Comparison of ENCODE assay signal across 1 cellular context in the genomic region with DNA sequence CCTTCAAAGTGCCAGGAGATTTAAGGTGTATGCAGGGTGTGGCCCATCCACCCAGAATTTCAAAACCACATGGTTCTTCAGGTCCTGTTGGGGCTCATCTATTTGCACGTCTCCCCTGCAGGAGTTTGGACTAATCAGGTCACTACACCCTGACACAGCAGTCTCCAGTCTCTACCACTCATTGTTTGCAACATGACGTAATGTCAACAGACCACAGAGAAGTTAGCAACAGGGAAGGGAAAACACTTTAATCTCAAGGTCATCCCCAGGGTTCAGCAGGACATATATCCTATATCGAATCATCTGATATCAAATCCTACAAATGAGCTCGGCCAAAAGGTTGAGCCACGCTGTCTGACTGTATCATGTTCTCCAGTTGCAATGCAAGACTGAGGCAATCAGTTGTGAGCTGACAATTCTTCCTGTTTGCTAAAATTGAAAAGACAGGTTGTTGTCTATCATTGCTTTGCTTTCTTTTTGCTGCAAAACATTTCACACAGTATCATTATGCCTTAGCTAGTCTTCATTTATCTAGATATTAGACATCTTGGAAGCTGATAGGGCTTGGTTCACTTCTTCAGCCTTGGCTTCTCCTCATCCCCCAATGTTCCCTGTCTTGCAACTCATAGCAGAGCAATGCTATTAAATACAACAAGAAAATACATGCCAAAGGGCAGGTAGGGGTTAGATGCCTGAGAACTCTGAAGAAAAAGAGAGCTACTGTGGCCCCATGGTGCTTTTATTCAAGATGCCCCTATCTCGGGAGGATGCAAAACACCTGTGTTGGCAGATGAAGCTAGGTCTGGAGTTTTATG.
TF ChIP-seq lines count a peak whose summit lies in the region.

No MANE protein-coding gene starts in this region.

TF ChIP-seq in HepG2, 621 proteins besides CTCF, POLR2A, EP300 and RAD21 (continued from another document and continues in another):
- TF ChIP-seq, protein P1, sequence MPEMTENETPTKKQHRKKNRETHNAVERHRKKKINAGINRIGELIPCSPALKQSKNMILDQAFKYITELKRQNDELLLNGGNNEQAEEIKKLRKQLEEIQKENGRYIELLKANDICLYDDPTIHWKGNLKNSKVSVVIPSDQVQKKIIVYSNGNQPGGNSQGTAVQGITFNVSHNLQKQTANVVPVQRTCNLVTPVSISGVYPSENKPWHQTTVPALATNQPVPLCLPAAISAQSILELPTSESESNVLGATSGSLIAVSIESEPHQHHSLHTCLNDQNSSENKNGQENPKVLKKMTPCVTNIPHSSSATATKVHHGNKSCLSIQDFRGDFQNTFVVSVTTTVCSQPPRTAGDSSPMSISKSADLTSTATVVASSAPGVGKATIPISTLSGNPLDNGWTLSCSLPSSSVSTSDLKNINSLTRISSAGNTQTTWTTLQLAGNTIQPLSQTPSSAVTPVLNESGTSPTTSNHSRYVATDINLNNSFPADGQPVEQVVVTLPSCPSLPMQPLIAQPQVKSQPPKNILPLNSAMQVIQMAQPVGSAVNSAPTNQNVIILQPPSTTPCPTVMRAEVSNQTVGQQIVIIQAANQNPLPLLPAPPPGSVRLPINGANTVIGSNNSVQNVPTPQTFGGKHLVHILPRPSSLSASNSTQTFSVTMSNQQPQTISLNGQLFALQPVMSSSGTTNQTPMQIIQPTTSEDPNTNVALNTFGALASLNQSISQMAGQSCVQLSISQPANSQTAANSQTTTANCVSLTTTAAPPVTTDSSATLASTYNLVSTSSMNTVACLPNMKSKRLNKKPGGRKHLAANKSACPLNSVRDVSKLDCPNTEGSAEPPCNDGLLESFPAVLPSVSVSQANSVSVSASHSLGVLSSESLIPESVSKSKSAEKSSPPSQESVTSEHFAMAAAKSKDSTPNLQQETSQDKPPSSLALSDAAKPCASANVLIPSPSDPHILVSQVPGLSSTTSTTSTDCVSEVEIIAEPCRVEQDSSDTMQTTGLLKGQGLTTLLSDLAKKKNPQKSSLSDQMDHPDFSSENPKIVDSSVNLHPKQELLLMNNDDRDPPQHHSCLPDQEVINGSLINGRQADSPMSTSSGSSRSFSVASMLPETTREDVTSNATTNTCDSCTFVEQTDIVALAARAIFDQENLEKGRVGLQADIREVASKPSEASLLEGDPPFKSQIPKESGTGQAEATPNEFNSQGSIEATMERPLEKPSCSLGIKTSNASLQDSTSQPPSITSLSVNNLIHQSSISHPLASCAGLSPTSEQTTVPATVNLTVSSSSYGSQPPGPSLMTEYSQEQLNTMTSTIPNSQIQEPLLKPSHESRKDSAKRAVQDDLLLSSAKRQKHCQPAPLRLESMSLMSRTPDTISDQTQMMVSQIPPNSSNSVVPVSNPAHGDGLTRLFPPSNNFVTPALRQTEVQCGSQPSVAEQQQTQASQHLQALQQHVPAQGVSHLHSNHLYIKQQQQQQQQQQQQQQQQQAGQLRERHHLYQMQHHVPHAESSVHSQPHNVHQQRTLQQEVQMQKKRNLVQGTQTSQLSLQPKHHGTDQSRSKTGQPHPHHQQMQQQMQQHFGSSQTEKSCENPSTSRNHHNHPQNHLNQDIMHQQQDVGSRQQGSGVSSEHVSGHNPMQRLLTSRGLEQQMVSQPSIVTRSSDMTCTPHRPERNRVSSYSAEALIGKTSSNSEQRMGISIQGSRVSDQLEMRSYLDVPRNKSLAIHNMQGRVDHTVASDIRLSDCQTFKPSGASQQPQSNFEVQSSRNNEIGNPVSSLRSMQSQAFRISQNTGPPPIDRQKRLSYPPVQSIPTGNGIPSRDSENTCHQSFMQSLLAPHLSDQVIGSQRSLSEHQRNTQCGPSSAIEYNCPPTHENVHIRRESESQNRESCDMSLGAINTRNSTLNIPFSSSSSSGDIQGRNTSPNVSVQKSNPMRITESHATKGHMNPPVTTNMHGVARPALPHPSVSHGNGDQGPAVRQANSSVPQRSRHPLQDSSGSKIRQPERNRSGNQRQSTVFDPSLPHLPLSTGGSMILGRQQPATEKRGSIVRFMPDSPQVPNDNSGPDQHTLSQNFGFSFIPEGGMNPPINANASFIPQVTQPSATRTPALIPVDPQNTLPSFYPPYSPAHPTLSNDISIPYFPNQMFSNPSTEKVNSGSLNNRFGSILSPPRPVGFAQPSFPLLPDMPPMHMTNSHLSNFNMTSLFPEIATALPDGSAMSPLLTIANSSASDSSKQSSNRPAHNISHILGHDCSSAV (CRISPR knock-in tag; IDR thresholded peaks at IDR 0.05; ENCODE audit: borderline replicate concordance): no peak
- TF ChIP-seq ATF7 (IDR thresholded peaks at IDR 0.05) (peak; percentile 98), ATF7 (CRISPR knock-in tag; IDR thresholded peaks at IDR 0.05) (peak; percentile 93; the same call in 1 of the 2 replicates), ZNF841 (CRISPR knock-in tag; IDR thresholded peaks at IDR 0.05; ENCODE audit: borderline replicate concordance) (no peak), KDM6A (CRISPR knock-in tag; IDR thresholded peaks at IDR 0.05; ENCODE audit: low read depth) (0 out of 2 replicates have a peak, but pooled peaks have one; percentile 47), ZNF547 (CRISPR knock-in tag; IDR thresholded peaks at IDR 0.05) (no peak), ONECUT2 (CRISPR knock-in tag; IDR thresholded peaks at IDR 0.05) (no peak), CREM (IDR thresholded peaks at IDR 0.05) (peak; percentile 59), CREM (CRISPR knock-in tag; IDR thresholded peaks at IDR 0.05) (no peak), FLYWCH1 (CRISPR knock-in tag; IDR thresholded peaks at IDR 0.05) (no peak), PHF5A (CRISPR knock-in tag; IDR thresholded peaks at IDR 0.05; ENCODE audit: low read depth, unreplicated experiment) (no peak), MAZ (IDR thresholded peaks at IDR 0.05; ENCODE audit: borderline replicate concordance, low read depth, low read length) (no peak), MAZ (CRISPR knock-in tag; IDR thresholded peaks at IDR 0.05; ENCODE audit: low read depth) (0 out of 2 replicates have a peak, but pooled peaks have one; percentile 35), CBX2 (IDR thresholded peaks at IDR 0.05; ENCODE audit: low read depth, low read length) (no peak), CBX2 (CRISPR knock-in tag; IDR thresholded peaks at IDR 0.05; ENCODE audit: low read depth) (no peak), ZNF652 (CRISPR knock-in tag; IDR thresholded peaks at IDR 0.05; ENCODE audit: borderline replicate concordance, low read depth) (peak; percentile 50; the same call in 1 of the 2 replicates), KLF11 (CRISPR knock-in tag; IDR thresholded peaks at IDR 0.05) (0 out of 2 replicates have a peak, but pooled peaks have one; percentile 28), CBX5 (CRISPR knock-in tag; IDR thresholded peaks at IDR 0.05; ENCODE audit: borderline replicate concordance) (no peak), ZMYM4 (CRISPR knock-in tag; IDR thresholded peaks at IDR 0.05) (peak; percentile 68; the same call in 1 of the 2 replicates), NFE2L2 (IDR thresholded peaks at IDR 0.05; ENCODE audit: low read length) (peak; percentile 76), ZNF563 (CRISPR knock-in tag; IDR thresholded peaks at IDR 0.05) (no peak), ADNP (CRISPR knock-in tag; IDR thresholded peaks at IDR 0.05) (no peak), MED13 (CRISPR knock-in tag; IDR thresholded peaks at IDR 0.05) (no peak), ZNF782 (CRISPR knock-in tag; IDR thresholded peaks at IDR 0.05; ENCODE audit: borderline replicate concordance) (no peak), ZNF605 (CRISPR knock-in tag; IDR thresholded peaks at IDR 0.05) (no peak), ZNF335 (CRISPR knock-in tag; IDR thresholded peaks at IDR 0.05) (no peak)
- TF ChIP-seq, protein P2, sequence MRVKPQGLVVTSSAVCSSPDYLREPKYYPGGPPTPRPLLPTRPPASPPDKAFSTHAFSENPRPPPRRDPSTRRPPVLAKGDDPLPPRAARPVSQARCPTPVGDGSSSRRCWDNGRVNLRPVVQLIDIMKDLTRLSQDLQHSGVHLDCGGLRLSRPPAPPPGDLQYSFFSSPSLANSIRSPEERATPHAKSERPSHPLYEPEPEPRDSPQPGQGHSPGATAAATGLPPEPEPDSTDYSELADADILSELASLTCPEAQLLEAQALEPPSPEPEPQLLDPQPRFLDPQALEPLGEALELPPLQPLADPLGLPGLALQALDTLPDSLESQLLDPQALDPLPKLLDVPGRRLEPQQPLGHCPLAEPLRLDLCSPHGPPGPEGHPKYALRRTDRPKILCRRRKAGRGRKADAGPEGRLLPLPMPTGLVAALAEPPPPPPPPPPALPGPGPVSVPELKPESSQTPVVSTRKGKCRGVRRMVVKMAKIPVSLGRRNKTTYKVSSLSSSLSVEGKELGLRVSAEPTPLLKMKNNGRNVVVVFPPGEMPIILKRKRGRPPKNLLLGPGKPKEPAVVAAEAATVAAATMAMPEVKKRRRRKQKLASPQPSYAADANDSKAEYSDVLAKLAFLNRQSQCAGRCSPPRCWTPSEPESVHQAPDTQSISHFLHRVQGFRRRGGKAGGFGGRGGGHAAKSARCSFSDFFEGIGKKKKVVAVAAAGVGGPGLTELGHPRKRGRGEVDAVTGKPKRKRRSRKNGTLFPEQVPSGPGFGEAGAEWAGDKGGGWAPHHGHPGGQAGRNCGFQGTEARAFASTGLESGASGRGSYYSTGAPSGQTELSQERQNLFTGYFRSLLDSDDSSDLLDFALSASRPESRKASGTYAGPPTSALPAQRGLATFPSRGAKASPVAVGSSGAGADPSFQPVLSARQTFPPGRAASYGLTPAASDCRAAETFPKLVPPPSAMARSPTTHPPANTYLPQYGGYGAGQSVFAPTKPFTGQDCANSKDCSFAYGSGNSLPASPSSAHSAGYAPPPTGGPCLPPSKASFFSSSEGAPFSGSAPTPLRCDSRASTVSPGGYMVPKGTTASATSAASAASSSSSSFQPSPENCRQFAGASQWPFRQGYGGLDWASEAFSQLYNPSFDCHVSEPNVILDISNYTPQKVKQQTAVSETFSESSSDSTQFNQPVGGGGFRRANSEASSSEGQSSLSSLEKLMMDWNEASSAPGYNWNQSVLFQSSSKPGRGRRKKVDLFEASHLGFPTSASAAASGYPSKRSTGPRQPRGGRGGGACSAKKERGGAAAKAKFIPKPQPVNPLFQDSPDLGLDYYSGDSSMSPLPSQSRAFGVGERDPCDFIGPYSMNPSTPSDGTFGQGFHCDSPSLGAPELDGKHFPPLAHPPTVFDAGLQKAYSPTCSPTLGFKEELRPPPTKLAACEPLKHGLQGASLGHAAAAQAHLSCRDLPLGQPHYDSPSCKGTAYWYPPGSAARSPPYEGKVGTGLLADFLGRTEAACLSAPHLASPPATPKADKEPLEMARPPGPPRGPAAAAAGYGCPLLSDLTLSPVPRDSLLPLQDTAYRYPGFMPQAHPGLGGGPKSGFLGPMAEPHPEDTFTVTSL (CRISPR knock-in tag; IDR thresholded peaks at IDR 0.05; ENCODE audit: borderline replicate concordance): peak; percentile 89
- TF ChIP-seq, protein P3, sequence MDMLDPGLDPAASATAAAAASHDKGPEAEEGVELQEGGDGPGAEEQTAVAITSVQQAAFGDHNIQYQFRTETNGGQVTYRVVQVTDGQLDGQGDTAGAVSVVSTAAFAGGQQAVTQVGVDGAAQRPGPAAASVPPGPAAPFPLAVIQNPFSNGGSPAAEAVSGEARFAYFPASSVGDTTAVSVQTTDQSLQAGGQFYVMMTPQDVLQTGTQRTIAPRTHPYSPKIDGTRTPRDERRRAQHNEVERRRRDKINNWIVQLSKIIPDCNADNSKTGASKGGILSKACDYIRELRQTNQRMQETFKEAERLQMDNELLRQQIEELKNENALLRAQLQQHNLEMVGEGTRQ (IDR thresholded peaks at IDR 0.05; ENCODE audit: low read depth, low read length): no peak
- TF ChIP-seq, protein P3 (CRISPR knock-in tag; IDR thresholded peaks at IDR 0.05; ENCODE audit: borderline replicate concordance): no peak
- TF ChIP-seq, protein P4, sequence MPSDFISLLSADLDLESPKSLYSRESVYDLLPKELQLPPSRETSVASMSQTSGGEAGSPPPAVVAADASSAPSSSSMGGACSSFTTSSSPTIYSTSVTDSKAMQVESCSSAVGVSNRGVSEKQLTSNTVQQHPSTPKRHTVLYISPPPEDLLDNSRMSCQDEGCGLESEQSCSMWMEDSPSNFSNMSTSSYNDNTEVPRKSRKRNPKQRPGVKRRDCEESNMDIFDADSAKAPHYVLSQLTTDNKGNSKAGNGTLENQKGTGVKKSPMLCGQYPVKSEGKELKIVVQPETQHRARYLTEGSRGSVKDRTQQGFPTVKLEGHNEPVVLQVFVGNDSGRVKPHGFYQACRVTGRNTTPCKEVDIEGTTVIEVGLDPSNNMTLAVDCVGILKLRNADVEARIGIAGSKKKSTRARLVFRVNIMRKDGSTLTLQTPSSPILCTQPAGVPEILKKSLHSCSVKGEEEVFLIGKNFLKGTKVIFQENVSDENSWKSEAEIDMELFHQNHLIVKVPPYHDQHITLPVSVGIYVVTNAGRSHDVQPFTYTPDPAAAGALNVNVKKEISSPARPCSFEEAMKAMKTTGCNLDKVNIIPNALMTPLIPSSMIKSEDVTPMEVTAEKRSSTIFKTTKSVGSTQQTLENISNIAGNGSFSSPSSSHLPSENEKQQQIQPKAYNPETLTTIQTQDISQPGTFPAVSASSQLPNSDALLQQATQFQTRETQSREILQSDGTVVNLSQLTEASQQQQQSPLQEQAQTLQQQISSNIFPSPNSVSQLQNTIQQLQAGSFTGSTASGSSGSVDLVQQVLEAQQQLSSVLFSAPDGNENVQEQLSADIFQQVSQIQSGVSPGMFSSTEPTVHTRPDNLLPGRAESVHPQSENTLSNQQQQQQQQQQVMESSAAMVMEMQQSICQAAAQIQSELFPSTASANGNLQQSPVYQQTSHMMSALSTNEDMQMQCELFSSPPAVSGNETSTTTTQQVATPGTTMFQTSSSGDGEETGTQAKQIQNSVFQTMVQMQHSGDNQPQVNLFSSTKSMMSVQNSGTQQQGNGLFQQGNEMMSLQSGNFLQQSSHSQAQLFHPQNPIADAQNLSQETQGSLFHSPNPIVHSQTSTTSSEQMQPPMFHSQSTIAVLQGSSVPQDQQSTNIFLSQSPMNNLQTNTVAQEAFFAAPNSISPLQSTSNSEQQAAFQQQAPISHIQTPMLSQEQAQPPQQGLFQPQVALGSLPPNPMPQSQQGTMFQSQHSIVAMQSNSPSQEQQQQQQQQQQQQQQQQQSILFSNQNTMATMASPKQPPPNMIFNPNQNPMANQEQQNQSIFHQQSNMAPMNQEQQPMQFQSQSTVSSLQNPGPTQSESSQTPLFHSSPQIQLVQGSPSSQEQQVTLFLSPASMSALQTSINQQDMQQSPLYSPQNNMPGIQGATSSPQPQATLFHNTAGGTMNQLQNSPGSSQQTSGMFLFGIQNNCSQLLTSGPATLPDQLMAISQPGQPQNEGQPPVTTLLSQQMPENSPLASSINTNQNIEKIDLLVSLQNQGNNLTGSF (CRISPR knock-in tag; IDR thresholded peaks at IDR 0.05): no peak
